1 cellular context compared by ENCODE assay signal in the genomic region with DNA sequence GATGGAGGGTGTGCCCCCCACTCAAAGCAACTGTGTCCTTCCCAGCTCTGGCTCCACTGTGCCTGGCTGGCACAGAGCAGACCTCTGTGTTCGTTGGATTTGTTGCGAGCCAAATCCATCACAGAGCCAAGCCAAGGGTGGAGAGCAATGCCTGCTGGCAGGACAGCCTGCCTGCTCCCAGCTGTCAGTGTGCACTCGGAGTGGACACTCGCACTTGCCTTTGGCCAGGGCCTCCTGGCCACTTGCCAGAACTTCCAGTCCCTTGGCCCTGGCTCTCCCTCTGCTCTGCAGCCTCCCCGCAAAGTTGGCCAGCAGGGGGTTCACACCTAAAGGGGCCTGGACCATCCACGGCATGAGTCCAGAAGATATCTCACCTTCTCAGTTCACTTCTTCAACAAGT.
TF ChIP-seq lines count a peak whose summit lies in the region.

No MANE protein-coding gene starts in this region.

TF ChIP-seq in HepG2, 621 proteins besides CTCF, POLR2A, EP300 and RAD21:
- TF ChIP-seq SOX13 (IDR thresholded peaks at IDR 0.05) (no peak), SOX13 (CRISPR knock-in tag; conservative IDR thresholded peaks at IDR 0.05 in 1 of 2, IDR thresholded peaks at IDR 0.05 in 1 of 2) (no peak), DNMT3B (CRISPR knock-in tag; conservative IDR thresholded peaks at IDR 0.05) (no peak), KDM3A (CRISPR knock-in tag; IDR thresholded peaks at IDR 0.05; ENCODE audit: low read depth) (no peak), POGZ (CRISPR knock-in tag; IDR thresholded peaks at IDR 0.05) (no peak), HMG20B (CRISPR knock-in tag; conservative IDR thresholded peaks at IDR 0.05) (no peak), SP4 (CRISPR knock-in tag; IDR thresholded peaks at IDR 0.05) (no peak), ZNF629 (CRISPR knock-in tag; conservative IDR thresholded peaks at IDR 0.05) (no peak), PPARG (CRISPR knock-in tag; conservative IDR thresholded peaks at IDR 0.05) (no peak)
- TF ChIP-seq, protein P1, sequence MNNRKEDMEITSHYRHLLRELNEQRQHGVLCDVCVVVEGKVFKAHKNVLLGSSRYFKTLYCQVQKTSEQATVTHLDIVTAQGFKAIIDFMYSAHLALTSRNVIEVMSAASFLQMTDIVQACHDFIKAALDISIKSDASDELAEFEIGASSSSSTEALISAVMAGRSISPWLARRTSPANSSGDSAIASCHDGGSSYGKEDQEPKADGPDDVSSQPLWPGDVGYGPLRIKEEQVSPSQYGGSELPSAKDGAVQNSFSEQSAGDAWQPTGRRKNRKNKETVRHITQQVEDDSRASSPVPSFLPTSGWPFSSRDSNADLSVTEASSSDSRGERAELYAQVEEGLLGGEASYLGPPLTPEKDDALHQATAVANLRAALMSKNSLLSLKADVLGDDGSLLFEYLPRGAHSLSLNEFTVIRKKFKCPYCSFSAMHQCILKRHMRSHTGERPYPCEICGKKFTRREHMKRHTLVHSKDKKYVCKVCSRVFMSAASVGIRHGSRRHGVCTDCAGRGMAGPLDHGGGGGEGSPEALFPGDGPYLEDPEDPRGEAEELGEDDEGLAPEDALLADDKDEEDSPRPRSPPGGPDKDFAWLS (CRISPR knock-in tag; IDR thresholded peaks at IDR 0.05; ENCODE audit: borderline replicate concordance) = no peak
- TF ChIP-seq, protein P2, sequence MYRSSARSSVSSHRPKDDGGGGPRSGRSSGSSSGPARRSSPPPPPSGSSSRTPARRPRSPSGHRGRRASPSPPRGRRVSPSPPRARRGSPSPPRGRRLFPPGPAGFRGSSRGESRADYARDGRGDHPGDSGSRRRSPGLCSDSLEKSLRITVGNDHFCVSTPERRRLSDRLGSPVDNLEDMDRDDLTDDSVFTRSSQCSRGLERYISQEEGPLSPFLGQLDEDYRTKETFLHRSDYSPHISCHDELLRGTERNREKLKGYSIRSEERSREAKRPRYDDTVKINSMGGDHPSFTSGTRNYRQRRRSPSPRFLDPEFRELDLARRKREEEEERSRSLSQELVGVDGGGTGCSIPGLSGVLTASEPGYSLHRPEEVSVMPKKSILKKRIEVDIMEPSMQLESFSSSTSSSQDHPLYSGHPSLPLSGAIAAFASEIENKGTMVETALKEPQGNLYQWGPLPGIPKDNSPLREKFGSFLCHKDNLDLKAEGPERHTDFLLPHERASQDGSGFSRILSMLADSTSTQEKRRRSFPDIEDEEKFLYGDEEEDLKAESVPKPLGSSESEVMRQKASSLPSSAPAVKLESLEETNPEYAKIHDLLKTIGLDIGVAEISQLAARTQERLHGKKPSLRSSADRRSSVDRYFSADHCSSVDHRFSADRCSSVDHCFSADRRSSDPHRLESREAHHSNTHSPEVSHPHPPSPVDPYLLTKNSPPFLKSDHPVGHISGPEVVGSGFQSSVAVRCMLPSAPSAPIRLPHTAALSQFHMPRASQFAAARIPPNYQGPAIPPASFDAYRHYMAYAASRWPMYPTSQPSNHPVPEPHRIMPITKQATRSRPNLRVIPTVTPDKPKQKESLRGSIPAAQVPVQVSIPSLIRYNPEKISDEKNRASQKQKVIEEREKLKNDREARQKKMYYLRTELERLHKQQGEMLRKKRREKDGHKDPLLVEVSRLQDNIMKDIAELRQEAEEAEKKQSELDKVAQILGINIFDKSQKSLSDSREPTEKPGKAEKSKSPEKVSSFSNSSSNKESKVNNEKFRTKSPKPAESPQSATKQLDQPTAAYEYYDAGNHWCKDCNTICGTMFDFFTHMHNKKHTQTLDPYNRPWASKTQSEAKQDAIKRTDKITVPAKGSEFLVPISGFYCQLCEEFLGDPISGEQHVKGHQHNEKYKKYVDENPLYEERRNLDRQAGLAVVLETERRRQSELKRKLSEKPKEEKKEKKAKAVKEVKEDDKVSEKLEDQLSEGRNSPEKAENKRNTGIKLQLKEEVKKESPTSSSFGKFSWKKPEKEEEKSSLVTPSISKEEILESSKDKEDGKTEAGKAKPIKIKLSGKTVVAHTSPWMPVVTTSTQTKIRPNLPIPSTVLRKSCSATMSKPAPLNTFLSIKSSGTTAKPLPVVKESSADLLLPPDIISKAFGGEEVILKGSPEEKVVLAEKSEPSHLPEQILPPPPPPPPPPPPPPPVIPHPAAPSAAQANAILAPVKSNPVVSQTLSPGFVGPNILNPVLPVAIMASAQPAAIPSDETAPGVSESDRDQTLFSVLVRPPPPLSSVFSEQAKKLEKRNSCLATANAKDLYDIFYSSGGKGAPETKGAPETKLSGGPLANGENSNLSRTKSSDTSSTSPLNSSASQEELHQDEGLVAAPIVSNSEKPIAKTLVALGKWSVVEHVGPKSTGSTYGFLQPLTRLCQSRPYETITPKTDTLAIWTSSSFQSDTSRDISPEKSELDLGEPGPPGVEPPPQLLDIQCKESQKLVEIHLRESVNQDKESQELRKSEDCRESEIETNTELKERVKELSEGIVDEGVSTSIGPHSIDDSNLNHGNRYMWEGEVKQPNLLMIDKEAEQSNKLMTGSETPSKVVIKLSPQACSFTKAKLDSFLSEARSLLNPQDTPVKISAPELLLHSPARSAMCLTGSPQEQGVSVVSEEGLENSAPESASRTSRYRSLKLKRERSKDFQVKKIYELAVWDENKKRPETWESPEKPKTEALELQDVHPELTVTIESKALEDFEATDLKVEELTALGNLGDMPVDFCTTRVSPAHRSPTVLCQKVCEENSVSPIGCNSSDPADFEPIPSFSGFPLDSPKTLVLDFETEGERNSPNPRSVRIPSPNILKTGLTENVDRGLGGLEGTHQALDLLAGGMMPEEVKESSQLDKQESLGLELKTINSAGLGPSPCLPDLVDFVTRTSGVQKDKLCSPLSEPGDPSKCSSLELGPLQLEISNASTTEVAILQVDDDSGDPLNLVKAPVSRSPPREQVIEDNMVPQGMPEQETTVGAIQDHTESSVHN (CRISPR knock-in tag; IDR thresholded peaks at IDR 0.05) = no peak
